Comparison of ENCODE assay signal across 25 cellular contexts in genomic region chr16:22888791-22889190, GRCh38.
DNase-seq lines count a peak whose midpoint lies in the region; ATAC-seq, FAIRE-seq and TF ChIP-seq lines count a peak whose summit lies in the region.
"Had no signal": no experiment of that assay in that cellular context is flagged by ENCODE, and none has a peak within 500 bp of the region (broad histone marks: within the 10 kb centered on the region; RNA-seq: fewer than 3 reads in every experiment).

No MANE protein-coding gene starts in this region.

- H3K4me1 ChIP-seq in IMR-90 (ENCODE audit: control insufficient read depth, insufficient read depth, low read length) (no peaks in the 10 kb centered on the region), GM12878 (ENCODE audit: control insufficient read depth, insufficient read depth, low read length) (no peaks in the 10 kb centered on the region), liver (ENCODE audit: control insufficient read depth in 4 of 4, insufficient read depth in 4 of 4, low read length in 3 of 4) (no peaks in the 10 kb centered on the region)
- H3K4me1 ChIP-seq: ascending aorta, pancreas, SJSA1, tibial artery had no signal

- no peak overlapping the region for H3K14ac ChIP-seq in IMR-90 (replicated peaks; ENCODE audit: low read depth, low read length)

- H3K23ac ChIP-seq in IMR-90 (ENCODE audit: low read depth, low read length) = no peak overlapping the region

- peak; percentile 5 for DNase-seq in EH (ENCODE audit: low read depth)
- DNase-seq in IMR-90 = peak; percentile 3
- no peak for DNase-seq in GM12878 (ENCODE audit: low read depth, low spot score)
- DNase-seq in CD4-positive, alpha-beta T cell = no peak
- DNase-seq: activated CD4-positive, alpha-beta T cell treated with anti-CD3 and anti-CD28 coated beads for 1 hour; activated CD8-positive, alpha-beta T cell treated with anti-CD3 and anti-CD28 coated beads, Interleukin-2, amount 10 ng/mL, durations not matched to agents 7 days and 5 days; caudate nucleus; COR-L47; GF-D8; mammary epithelial cell; NCI-H1105; NCI-H2029; NCI-H526 treated with DMSO at 0.1 percent for 48 hours; pancreas; stimulated activated CD4-positive, alpha-beta T cell treated with anti-CD3 and anti-CD28 coated beads, Interleukin-2, amount 100 ng/mL, for 24 hours; tibial artery had no signal

- no peak overlapping the region for H2BK20ac ChIP-seq in IMR-90 (ENCODE audit: low read depth, low read length)

- ATAC-seq in IMR-90 (ENCODE audit: low read depth) (no peak), GM12878 (no peak), HG02610 (IDR thresholded peaks at IDR 0.05; ENCODE audit: unreplicated experiment) (no peak), GM21390 (IDR thresholded peaks at IDR 0.05; ENCODE audit: unreplicated experiment) (no peak)
- ATAC-seq in CD4-positive, alpha-beta T cell (ENCODE audit: poor library complexity) = no peak
- ATAC-seq: activated CD8-positive, alpha-beta T cell treated with anti-CD3 and anti-CD28 coated beads, Interleukin-2, amount 10 ng/mL, durations not matched to agents 7 days and 5 days; activated naive CD4-positive, alpha-beta T cell treated with anti-CD3 and anti-CD28 coated beads, Interleukin-2, amount 50 U/mL, for 72 hours; pancreas had no signal

- H3K4me3 Mint-ChIP-seq in CD4-positive, alpha-beta T cell = no peak overlapping the region
- H3K4me3 Mint-ChIP-seq: activated CD8-positive, alpha-beta T cell treated with anti-CD3 and anti-CD28 coated beads, Interleukin-2, amount 10 ng/mL, durations not matched to agents 7 days and 5 days; T-helper 1 cell treated with Interleukin-12 subunit alpha and Interleukin-12 subunit beta and Interleukin-4 antibody, amounts not matched to agents 30 μg/mL and 1 μg/mL, for 36 hours had no signal

- H3K27me3 Mint-ChIP-seq in CD4-positive, alpha-beta T cell = peaks cover 14% of the 10 kb centered on the region

- no peak overlapping the region for H4K5ac ChIP-seq in IMR-90 (ENCODE audit: low read depth, low read length)

- no peaks in the 10 kb centered on the region for H3K27me3 ChIP-seq in IMR-90 (ENCODE audit: control insufficient read depth, insufficient read depth, low read length)
- H3K27me3 ChIP-seq in GM12878 (replicated peaks in 1 of 2; ENCODE audit: control insufficient read depth in 2 of 2, insufficient read depth in 2 of 2, low read length in 1 of 2) = no peaks in the 10 kb centered on the region
- no peaks in the 10 kb centered on the region for H3K27me3 ChIP-seq in liver (ENCODE audit: control insufficient read depth in 4 of 4, insufficient read depth in 4 of 4, low read length in 3 of 4)
- no peaks in the 10 kb centered on the region for H3K27me3 ChIP-seq in CD4-positive, alpha-beta T cell (ENCODE audit: control insufficient read depth, insufficient read depth, low read length)
- H3K27me3 ChIP-seq: ascending aorta; BLaER1 treated with 17β-estradiol and CSF1 and Interleukin-3, amounts not matched to agents 10 nM and 100 nM; SJSA1; tibial artery had no signal

- no peak overlapping the region for H4K91ac ChIP-seq in IMR-90 (ENCODE audit: insufficient read depth, low read depth, low read length)

- TF ChIP-seq CTCF in IMR-90 (conservative IDR thresholded peaks at IDR 0.05; ENCODE audit: low read depth, low read length) (no peak), GM12878 (IDR thresholded peaks at IDR 0.05 in 2 of 3, conservative IDR thresholded peaks at IDR 0.05 in 1 of 3; ENCODE audit: control insufficient read depth in 2 of 3, extremely low read depth in 1 of 3, insufficient read depth in 1 of 3, low read depth in 3 of 3, low read length in 3 of 3) (no peak), liver (IDR thresholded peaks at IDR 0.05; ENCODE audit: low read depth, low read length, missing input control) (no peak)
- TF ChIP-seq CTCF in CD4-positive, alpha-beta T cell (IDR thresholded peaks at IDR 0.05) = no peak

- intact Hi-C loops in IMR-90 (cut with micrococcal nuclease) = no loop called here
- intact Hi-C loops in GM12878 (cut with micrococcal nuclease; ENCODE audit: unreplicated experiment) = no loop called here
- intact Hi-C loops in CD4-positive, alpha-beta T cell (cut with DNase I, micrococcal nuclease) = no loop called here

- H2AFZ ChIP-seq in IMR-90 (replicated peaks; ENCODE audit: low read length, poor library complexity) = no peak overlapping the region
- no peak overlapping the region for H2AFZ ChIP-seq in GM12878 (ENCODE audit: control insufficient read depth, low read depth, low read length)

- POLR2A ChIA-PET in IMR-90 (lab: Charles Lee; ENCODE audit: unreplicated experiment) = no interaction called here
- POLR2A ChIA-PET in GM12878 (lab: Charles Lee) = no interaction called here
- POLR2A ChIA-PET in CD4-positive, alpha-beta T cell (lab: Charles Lee) = no interaction called here

- no peak overlapping the region for H2BK120ac ChIP-seq in IMR-90 (ENCODE audit: low read depth, low read length)

- H2AK5ac ChIP-seq in IMR-90 (ENCODE audit: low read depth, low read length) = no peak overlapping the region

- no peak overlapping the region for H4K8ac ChIP-seq in IMR-90 (ENCODE audit: low read depth in 2 of 2, low read length in 2 of 2)

- no peak overlapping the region for H3K9ac ChIP-seq in IMR-90 (ENCODE audit: low read depth, low read length)
- H3K9ac ChIP-seq in GM12878 (ENCODE audit: control insufficient read depth, insufficient read depth, low read length) = no peak overlapping the region
- no peak overlapping the region for H3K9ac ChIP-seq in liver (ENCODE audit: low read depth in 1 of 2, low read length in 2 of 2)
- H3K9ac ChIP-seq: BLaER1 treated with 17β-estradiol and CSF1 and Interleukin-3, amounts not matched to agents 10 nM and 100 nM had no signal

- no peak overlapping the region for H2BK5ac ChIP-seq in IMR-90 (ENCODE audit: low read depth, low read length, poor library complexity, severe bottlenecking)

- H4K20me1 ChIP-seq in IMR-90 (ENCODE audit: insufficient read depth, low read length) = no peaks in the 10 kb centered on the region
- H4K20me1 ChIP-seq in GM12878 (ENCODE audit: control insufficient read depth, insufficient read depth) = no peaks in the 10 kb centered on the region
- H4K20me1 ChIP-seq: BLaER1 treated with 17β-estradiol and CSF1 and Interleukin-3, amounts not matched to agents 10 nM and 100 nM had no signal

- H3K9me3 Mint-ChIP-seq in CD4-positive, alpha-beta T cell = no peaks in the 10 kb centered on the region
- H3K9me3 Mint-ChIP-seq: activated naive CD4-positive, alpha-beta T cell treated with anti-CD3 and anti-CD28 coated beads, Interleukin-2, amount 50 U/mL, for 72 hours; activated T-helper 2 cell treated with anti-CD3 and anti-CD28 coated beads, Interferon-gamma antibody, Interleukin-2, Interleukin-4, amounts not matched to agents 10 μg/mL and 5 μg/mL and 100 μg/mL, durations not matched to agents 14 hours and 24 hours and 36 hours; T-helper 1 cell treated with Interleukin-12 subunit alpha and Interleukin-12 subunit beta and Interleukin-4 antibody, amounts not matched to agents 30 μg/mL and 1 μg/mL, for 36 hours had no signal

- H3K27ac ChIP-seq in IMR-90 (ENCODE audit: insufficient read depth, low read length) = no peak overlapping the region
- H3K27ac ChIP-seq in GM12878 (ENCODE audit: control insufficient read depth, insufficient read depth) = no peak overlapping the region
- H3K27ac ChIP-seq in liver (ENCODE audit: low read depth in 1 of 2, low read length in 2 of 2) = no peak overlapping the region
- H3K27ac ChIP-seq in CD4-positive, alpha-beta T cell (ENCODE audit: low read depth, low read length) = no peak overlapping the region
- H3K27ac ChIP-seq: ascending aorta; BLaER1 treated with 17β-estradiol and CSF1 and Interleukin-3, amounts not matched to agents 10 nM and 100 nM; pancreas; SJSA1; tibial artery had no signal

- TF ChIP-seq RAD21 in IMR-90 (IDR thresholded peaks at IDR 0.05; ENCODE audit: low read length) (no peak), GM12878 (IDR thresholded peaks at IDR 0.05; ENCODE audit: insufficient read depth, low read depth, low read length) (no peak), liver (IDR thresholded peaks at IDR 0.05) (no peak)

- H3K4ac ChIP-seq in IMR-90 (ENCODE audit: low read depth, low read length) = no peak overlapping the region

- no peaks in the 10 kb centered on the region for H3K36me3 Mint-ChIP-seq in CD4-positive, alpha-beta T cell (ENCODE audit: low read depth)
- H3K36me3 Mint-ChIP-seq: activated naive CD4-positive, alpha-beta T cell treated with anti-CD3 and anti-CD28 coated beads, Interleukin-2, amount 50 U/mL, for 72 hours had no signal

- in situ Hi-C loops in IMR-90 (cut with MboI; ENCODE audit: low sequenced_read_pairs) = no loop called here
- in situ Hi-C loops in GM12878 (cut with MboI) = no loop called here

- no peak overlapping the region for H3K56ac ChIP-seq in IMR-90 (ENCODE audit: extremely low read depth, insufficient read depth, low read length)

- no peak overlapping the region for H2AK9ac ChIP-seq in IMR-90 (replicated peaks; ENCODE audit: low read depth, low read length, poor library complexity)

- no peak overlapping the region for H3K27ac Mint-ChIP-seq in CD4-positive, alpha-beta T cell
- H3K27ac Mint-ChIP-seq: activated CD8-positive, alpha-beta T cell treated with anti-CD3 and anti-CD28 coated beads, Interleukin-2, amount 10 ng/mL, durations not matched to agents 7 days and 5 days; activated naive CD4-positive, alpha-beta T cell treated with anti-CD3 and anti-CD28 coated beads, Interleukin-2, amount 50 U/mL, for 72 hours; activated T-helper 2 cell treated with anti-CD3 and anti-CD28 coated beads, Interferon-gamma antibody, Interleukin-2, Interleukin-4, amounts not matched to agents 10 μg/mL and 5 μg/mL and 100 μg/mL, durations not matched to agents 14 hours and 24 hours and 36 hours; T-helper 1 cell treated with Interleukin-12 subunit alpha and Interleukin-12 subunit beta and Interleukin-4 antibody, amounts not matched to agents 30 μg/mL and 1 μg/mL, for 36 hours had no signal

- no peaks in the 10 kb centered on the region for H3K79me1 ChIP-seq in IMR-90 (ENCODE audit: low read depth in 1 of 2, low read length in 2 of 2)

- no peak overlapping the region for H3K4me3 ChIP-seq in IMR-90 (ENCODE audit: insufficient read depth, low read depth, low read length)
- no peak overlapping the region for H3K4me3 ChIP-seq in GM12878
- H3K4me3 ChIP-seq in liver (ENCODE audit: low read depth in 1 of 3, low read length in 3 of 3) = no peak overlapping the region
- H3K4me3 ChIP-seq: ascending aorta; BLaER1 treated with 17β-estradiol and CSF1 and Interleukin-3, amounts not matched to agents 10 nM and 100 nM; pancreas; SJSA1; tibial artery had no signal

- SMC1A ChIA-PET in GM12878 (lab: Charles Lee; ENCODE audit: uncharacterized antibody, unreplicated experiment) = no interaction called here

- whole genome bisulfite sequencing in IMR-90 (ENCODE audit: extremely low coverage in 2 of 2, insufficient read length in 1 of 2), 2 experiments = 20% methylated on average over 3 of the region's 4 CpGs; no CpG with 5 or more reads in 1 of the 2 experiments
- 3% methylated on average over 4 of the region's 4 CpGs for WGBS in GM12878 (ENCODE audit: insufficient coverage, insufficient replicate concordance, low lambda C conversion rate, missing lambda C conversion rate)
- WGBS in liver = 38% methylated on average over 4 of the region's 4 CpGs

- no peak overlapping the region for H3K18ac ChIP-seq in IMR-90 (ENCODE audit: low read depth, low read length)

- no peaks in the 10 kb centered on the region for H3K36me3 ChIP-seq in IMR-90 (ENCODE audit: control insufficient read depth, insufficient read depth, low read length)
- no peaks in the 10 kb centered on the region for H3K36me3 ChIP-seq in GM12878 (ENCODE audit: control insufficient read depth in 2 of 2, insufficient read depth in 2 of 2, low read length in 1 of 2)
- H3K36me3 ChIP-seq in liver (ENCODE audit: control insufficient read depth in 4 of 4, insufficient read depth in 3 of 4, low read depth in 1 of 4, low read length in 3 of 4) = no peaks in the 10 kb centered on the region
- H3K36me3 ChIP-seq: ascending aorta; BLaER1 treated with 17β-estradiol and CSF1 and Interleukin-3, amounts not matched to agents 10 nM and 100 nM; pancreas; SJSA1; tibial artery had no signal

- BruUV-seq in IMR-90 (replicated peaks; lab: Mats Ljungman, UMichigan) = no TSS peak
- BruUV-seq in GM12878 (replicated peaks; lab: Mats Ljungman, UMichigan) = no TSS peak

- no peak for FAIRE-seq in GM12878 (lab: Jason Lieb, UNC)
- FAIRE-seq: pancreas had no signal

- H3K4me2 ChIP-seq in IMR-90 (ENCODE audit: low read depth, low read length) (no peak overlapping the region), GM12878 (ENCODE audit: control insufficient read depth, insufficient read depth) (no peak overlapping the region)
- H3K4me2 ChIP-seq: BLaER1 treated with 17β-estradiol and CSF1 and Interleukin-3, amounts not matched to agents 10 nM and 100 nM had no signal

- CTCF ChIA-PET in IMR-90 (lab: Yijun Ruan, JAX) = no interaction called here
- CTCF ChIA-PET in GM12878 (lab: Yijun Ruan, JAX) = no interaction called here
- CTCF ChIA-PET in CD4-positive, alpha-beta T cell (lab: Charles Lee) = no interaction called here

- H3K9me3 ChIP-seq in IMR-90 (ENCODE audit: control insufficient read depth, insufficient read depth, low read length) (no peaks in the 10 kb centered on the region), GM12878 (replicated peaks; ENCODE audit: control insufficient read depth, insufficient read depth, low read length) (no peaks in the 10 kb centered on the region), liver (ENCODE audit: control insufficient read depth in 4 of 4, low read length in 3 of 4) (no peaks in the 10 kb centered on the region)
- no peaks in the 10 kb centered on the region for H3K9me3 ChIP-seq in CD4-positive, alpha-beta T cell (ENCODE audit: control insufficient read depth, low read length)
- H3K9me3 ChIP-seq: ascending aorta; BLaER1 treated with 17β-estradiol and CSF1 and Interleukin-3, amounts not matched to agents 10 nM and 100 nM; pancreas; SJSA1; tibial artery had no signal

- dilution Hi-C loops in IMR-90 (cut with HindIII; ENCODE audit: low sequenced_read_pairs, unreplicated experiment) = no loop called here

- H3K79me2 ChIP-seq in GM12878 (ENCODE audit: control insufficient read depth, insufficient read depth, low read length) = no peaks in the 10 kb centered on the region

- RAD21 ChIA-PET in GM12878 (lab: Charles Lee; ENCODE audit: unreplicated experiment) = no interaction called here

- H3K9me1 ChIP-seq in IMR-90 (ENCODE audit: insufficient read depth, low read length) = no peaks in the 10 kb centered on the region

- TF ChIP-seq POLR2A in IMR-90 (IDR thresholded peaks at IDR 0.05; ENCODE audit: low read depth, low read length) (no peak), GM12878 (IDR thresholded peaks at IDR 0.05; ENCODE audit: low read depth, low read length) (no peak)

- no peaks in the 10 kb centered on the region for H3K4me1 Mint-ChIP-seq in CD4-positive, alpha-beta T cell (ENCODE audit: low read depth)

- no peak overlapping the region for H2BK15ac ChIP-seq in IMR-90 (ENCODE audit: low read depth, low read length)

- no peak for TF ChIP-seq EP300 in GM12878 (IDR thresholded peaks at IDR 0.05; ENCODE audit: borderline replicate concordance in 1 of 2, control insufficient read depth in 1 of 2, low read depth in 2 of 2, low read length in 2 of 2)

Comparison
In these comparisons a context has a peak if more than half of its experiments do, and no peak if none do; other contexts are left out.
1. DNase-seq: peak in EH (single experiment) and IMR-90 (single experiment); none in GM12878 (single experiment) and CD4-positive, alpha-beta T cell (0 of 10).